ENCODE assay signal across 2 cellular contexts in the genomic region with DNA sequence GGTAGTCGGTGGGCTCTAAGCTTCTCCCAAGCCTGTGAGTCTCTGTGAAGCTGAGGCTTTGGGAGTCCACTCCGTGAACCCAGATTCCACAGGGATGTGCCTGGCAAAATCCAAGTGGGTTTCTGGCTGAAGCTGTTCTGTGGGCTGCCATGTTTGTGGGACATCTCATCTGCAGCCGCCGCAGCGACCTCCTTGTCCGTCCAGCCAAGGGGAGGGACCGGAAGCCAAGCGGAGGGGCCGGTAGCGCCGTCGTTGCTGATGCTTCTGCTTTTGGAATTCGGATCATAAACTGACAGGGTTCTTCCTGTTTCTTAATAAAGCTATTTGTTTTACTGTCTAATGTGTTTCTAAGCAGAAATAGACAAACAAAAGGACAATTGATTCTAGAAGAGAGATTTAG.
TF ChIP-seq lines count a peak whose summit lies in the region.

No MANE protein-coding gene starts in this region.

TF ChIP-seq in endothelial cell of umbilical vein, 7 proteins besides CTCF, POLR2A, EP300 and RAD21 (continued from another document):
- TF ChIP-seq GATA2 (IDR thresholded peaks at IDR 0.05; ENCODE audit: insufficient read depth, insufficient read length, low read depth, low read length) (no peak), JUN (IDR thresholded peaks at IDR 0.05; ENCODE audit: borderline replicate concordance, insufficient read depth, insufficient read length, low read depth) (no peak)

TF ChIP-seq in GM12891, 5 proteins besides CTCF, POLR2A, EP300 and RAD21 (continued from another document):
- TF ChIP-seq POU2F2 (IDR thresholded peaks at IDR 0.05; ENCODE audit: low read depth, low read length) (no peak), TAF1 (IDR thresholded peaks at IDR 0.05; ENCODE audit: low read depth, low read length) (no peak)
